1 cellular context compared by ENCODE assay signal in genomic region chr5:14062178-14062577, GRCh38.
TF ChIP-seq lines count a peak whose summit lies in the region.

No MANE protein-coding gene starts in this region.

TF ChIP-seq in endothelial cell of umbilical vein, 7 proteins besides CTCF, POLR2A, EP300 and RAD21 (continued from another document):
- TF ChIP-seq MAX (IDR thresholded peaks at IDR 0.05; ENCODE audit: insufficient read depth, insufficient read length), result no peak
- no peak for TF ChIP-seq MYC (IDR thresholded peaks at IDR 0.05; ENCODE audit: low read depth, low read length)
